In the genomic region with DNA sequence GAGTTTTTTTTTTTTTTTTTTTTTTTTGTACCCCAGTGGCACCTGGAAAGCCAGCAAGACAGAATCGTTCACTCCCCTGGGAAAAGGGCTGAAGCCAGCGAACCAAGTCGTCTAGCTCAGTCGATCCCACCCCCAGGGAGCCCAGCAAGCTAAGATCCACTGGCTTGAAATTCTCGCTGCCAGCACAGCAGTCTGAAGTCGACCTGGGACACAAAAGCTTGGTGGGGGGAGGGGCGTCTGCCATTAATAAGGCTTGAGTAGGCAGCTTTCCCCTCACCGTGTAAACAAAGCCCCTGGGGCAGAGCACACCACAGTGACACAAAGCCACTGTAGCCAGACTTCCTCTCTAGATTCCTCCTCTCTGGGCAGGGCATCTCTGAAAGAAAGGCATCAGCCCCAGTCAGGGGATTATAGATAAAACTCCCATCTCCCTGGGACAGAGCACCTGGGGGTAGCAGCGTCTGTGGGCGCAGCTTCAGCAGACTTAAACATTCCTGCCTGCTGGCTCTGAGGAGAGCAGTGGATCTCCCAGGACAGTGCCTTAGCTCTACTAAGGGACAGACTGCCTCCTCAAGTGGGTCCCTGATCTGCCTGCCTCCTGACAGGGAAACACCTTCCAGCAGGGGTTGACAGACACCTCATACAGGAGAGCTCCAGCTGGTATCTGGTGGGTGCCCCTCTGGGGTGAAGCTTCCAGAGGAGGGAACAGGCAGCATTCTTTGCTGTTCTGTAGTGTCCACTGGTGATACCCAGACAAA, we compare ENCODE assay signal across 8 cellular contexts.
A peak's percentile ranks its signal among the peaks of the same experiment; 100 is the strongest.
DNase-seq lines count a peak whose midpoint lies in the region; ATAC-seq, FAIRE-seq and TF ChIP-seq lines count a peak whose summit lies in the region.
"Not testable (repeated sequence)": the region's sequence is repeated elsewhere in the genome, so short reads cannot be mapped to it uniquely, and the experiment has no call there.

No MANE protein-coding gene starts in this region.

- H3K9me3 Mint-ChIP-seq in H9 (peaks cover 9 to 34% of the 10 kb centered on the region in 2 experiments), WTC11 (peaks cover 33% of the 10 kb centered on the region), nephron progenitor cell (peaks cover 35% of the 10 kb centered on the region)

- not testable (repeated sequence) for H2BK12ac ChIP-seq in H9 (ENCODE audit: insufficient read length, low read depth, low read length); neuronal stem cell (ENCODE audit: low read length)
- H2BK12ac ChIP-seq in H1 (ENCODE audit: low read depth, low read length), result 0 out of 2 replicates have a peak overlapping the region, but pooled peaks have one; percentile 27

- H2AFZ ChIP-seq in H9 (ENCODE audit: low read length), result not testable (repeated sequence)
- H2AFZ ChIP-seq in H1 (ENCODE audit: low read length), result peak overlapping the region; percentile 44; the same call in 1 of the 2 replicates
- H2AFZ ChIP-seq in neuronal stem cell (ENCODE audit: low read length), result peak overlapping the region; percentile 56

- H3K79me1 ChIP-seq in H9 (ENCODE audit: insufficient read depth, low read depth, low read length, poor library complexity, severe bottlenecking); H1 (ENCODE audit: low read depth, low read length); neuronal stem cell (ENCODE audit: low read depth, low read length): not testable (repeated sequence)

- WGBS in H9 (ENCODE audit: extremely low coverage, insufficient read length, low lambda C conversion rate), result no CpG with 5 or more reads among the region's 10 CpGs
- 60% methylated on average over 8 of the region's 10 CpGs; no CpG with 5 or more reads in 1 of the 2 experiments for WGBS in H1 (ENCODE audit: extremely low coverage in 1 of 2, insufficient coverage in 1 of 2, insufficient read length in 1 of 2, insufficient replicate concordance in 2 of 2, low coverage in 1 of 2, low lambda C conversion rate in 2 of 2, missing lambda C conversion rate in 1 of 2), 2 experiments
- WGBS in neuronal stem cell (ENCODE audit: extremely low coverage in 2 of 2, insufficient read length in 2 of 2, insufficient replicate concordance in 1 of 2), 2 donors, result no CpG with 5 or more reads among the region's 10 CpGs

- not testable (repeated sequence) for H3T11ph ChIP-seq in H9 (ENCODE audit: low read length)

- TF ChIP-seq EP300 in H1 (IDR thresholded peaks at IDR 0.05; ENCODE audit: borderline replicate concordance in 1 of 2, low read depth in 2 of 2, low read length in 2 of 2), result not testable (repeated sequence)

- not testable (repeated sequence) for H3K14ac ChIP-seq in H9 (ENCODE audit: insufficient read depth, low read length); H1 (ENCODE audit: insufficient read length); neuronal stem cell (ENCODE audit: low read length)

- not testable (repeated sequence) for H2AK5ac ChIP-seq in H9 (ENCODE audit: insufficient read length, low read length); H1 (ENCODE audit: low read depth, low read length); neuronal stem cell (ENCODE audit: low read depth, low read length)

- not testable (repeated sequence) for H3K79me2 ChIP-seq in H9 (ENCODE audit: insufficient read depth, low read length); H1 (ENCODE audit: control insufficient read depth in 1 of 2, insufficient read depth in 2 of 2, low read length in 2 of 2)

- not testable (repeated sequence) for H2BK120ac ChIP-seq in H9 (ENCODE audit: low read depth, low read length, poor library complexity, severe bottlenecking); H1 (replicated peaks; ENCODE audit: low read depth, low read length); neuronal stem cell (ENCODE audit: low read depth, low read length)

- H4K8ac ChIP-seq in H9 (replicated peaks; ENCODE audit: insufficient read length, low read depth, low read length); neuronal stem cell (ENCODE audit: low read depth, low read length): not testable (repeated sequence)
- peak overlapping the region; percentile 51; the same call in 1 of the 2 replicates for H4K8ac ChIP-seq in H1 (ENCODE audit: extremely low read depth, insufficient read depth, low read length)

- H3K36me3 Mint-ChIP-seq in H9 (ENCODE audit: insufficient read depth in 1 of 3, low read depth in 3 of 3) (peaks cover 0 to 14% (median 6%) of the 10 kb centered on the region in 3 experiments; a peak in 5 of 7 replicates), WTC11 (peaks cover 15% of the 10 kb centered on the region; the same call in 1 of the 2 replicates)
- H3K36me3 Mint-ChIP-seq in nephron progenitor cell (ENCODE audit: low read depth), result not testable (repeated sequence)

- H3K18ac ChIP-seq in H9 (ENCODE audit: insufficient read length, low read depth, low read length), result peak overlapping the region; percentile 6
- not testable (repeated sequence) for H3K18ac ChIP-seq in H1 (ENCODE audit: extremely low read depth, low read length); neuronal stem cell (ENCODE audit: low read length)

- not testable (repeated sequence) for H3K4me2 ChIP-seq in H9 (ENCODE audit: insufficient read depth, insufficient read length, low read length); H1 (ENCODE audit: insufficient read depth in 1 of 2, low read depth in 2 of 2, low read length in 2 of 2); neuronal stem cell (ENCODE audit: insufficient read depth, low read length, poor library complexity, severe bottlenecking)

- not testable (repeated sequence) for H3K4ac ChIP-seq in H9 (ENCODE audit: low read depth, low read length); H1 (replicated peaks; ENCODE audit: insufficient read length, low read depth, low read length); neuronal stem cell (ENCODE audit: low read length)

- not testable (repeated sequence) for H3K4me1 Mint-ChIP-seq in H9, WTC11, nephron progenitor cell

- H3K4me3 Mint-ChIP-seq in H9, WTC11, nephron progenitor cell: not testable (repeated sequence)

- CTCF ChIA-PET in WTC11 (lab: Charles Lee), result not testable (repeated sequence)
- CTCF ChIA-PET in H1 (lab: Charles Lee; ENCODE audit: partially characterized antibody), result interaction anchor here (1.0 kb wide), 1 partner anchor 9 kb away, joined by 3 read pairs; no protein-coding TSS in a partner anchor

- H2BK20ac ChIP-seq in H9 (ENCODE audit: low read depth, low read length, poor library complexity, severe bottlenecking); H1 (ENCODE audit: low read length): not testable (repeated sequence)

- H4K20me1 ChIP-seq in H9 (ENCODE audit: control insufficient read depth, insufficient read depth, insufficient read length); H1 (replicated peaks in 1 of 2; ENCODE audit: control insufficient read depth in 1 of 2, insufficient read depth in 2 of 2, low read length in 2 of 2): not testable (repeated sequence)

- H3K27ac Mint-ChIP-seq in H9, result peak overlapping the region in 2 of 3 experiments; percentile 64 to 80; a peak in 1 of 7 replicates
- H3K27ac Mint-ChIP-seq in WTC11, nephron progenitor cell: not testable (repeated sequence)

- not testable (repeated sequence) for H3K27ac ChIP-seq in H9 (ENCODE audit: insufficient read length, low read depth, low read length); H1 (ENCODE audit: low read depth, low read length); neuronal stem cell (replicated peaks; ENCODE audit: low read length)

- H3K9me3 ChIP-seq in H9 (ENCODE audit: control insufficient read depth, low read depth, low read length); H1 (ENCODE audit: insufficient read depth in 2 of 2, low read depth in 1 of 2, low read length in 1 of 2); neuronal stem cell (replicated peaks in 1 of 2; ENCODE audit: control insufficient read depth in 2 of 2, insufficient read depth in 1 of 2, low read depth in 1 of 2, low read length in 2 of 2): not testable (repeated sequence)

- not testable (repeated sequence) for H4K91ac ChIP-seq in H9 (ENCODE audit: insufficient read length, low read depth, low read length); H1 (replicated peaks; ENCODE audit: insufficient read length, low read length); neuronal stem cell (ENCODE audit: low read depth, low read length, poor library complexity)

- not testable (repeated sequence) for H3K27me3 Mint-ChIP-seq in H9 (ENCODE audit: low read depth); WTC11 (ENCODE audit: low read depth); nephron progenitor cell (ENCODE audit: low read depth, poor library complexity)

- not testable (repeated sequence) for TF ChIP-seq RAD21 in H1 (IDR thresholded peaks at IDR 0.05 in 1 of 2, conservative IDR thresholded peaks at IDR 0.05 in 1 of 2; ENCODE audit: low read depth in 2 of 2, low read length in 2 of 2)

- not testable (repeated sequence) for H2BK5ac ChIP-seq in H9 (ENCODE audit: insufficient read length, low read length); H1 (ENCODE audit: low read depth, low read length); neuronal stem cell (ENCODE audit: low read length)

- H3K23ac ChIP-seq in H9 (ENCODE audit: insufficient read length, low read depth, low read length); H1 (ENCODE audit: insufficient read length); neuronal stem cell (ENCODE audit: low read depth, low read length, poor library complexity): not testable (repeated sequence)

- H4K5ac ChIP-seq in H9 (ENCODE audit: insufficient read length, low read depth, low read length); H1 (ENCODE audit: insufficient read length, low read depth, low read length): not testable (repeated sequence)

- H3K36me3 ChIP-seq in H1 (ENCODE audit: control insufficient read depth in 2 of 4, insufficient read depth in 4 of 4, low read length in 3 of 4); neuronal stem cell (replicated peaks in 1 of 2; ENCODE audit: control insufficient read depth in 2 of 2, insufficient read depth in 2 of 2, low read length in 2 of 2): not testable (repeated sequence)

- H3K56ac ChIP-seq in H9 (ENCODE audit: insufficient read length, low read depth, low read length); H1 (replicated peaks; ENCODE audit: insufficient read length, low read depth, low read length): not testable (repeated sequence)

- not testable (repeated sequence) for H3K27me3 ChIP-seq in H9 (ENCODE audit: insufficient read depth, low read length); H1 (replicated peaks in 1 of 4; ENCODE audit: control insufficient read depth in 3 of 4, extremely low read depth in 1 of 4, insufficient read depth in 3 of 4, low read length in 3 of 4); neuronal stem cell (ENCODE audit: control insufficient read depth in 3 of 3, insufficient read depth in 3 of 3, low read depth in 1 of 3, low read length in 3 of 3)

- DNase-seq in ELF-1 (ENCODE audit: low read depth, low spot score) (peak; percentile 72), H9 (peak; percentile 44), NCI-H82 (lab: John Stamatoyannopoulos, UW) (peak; percentile 40), WTC11 (ENCODE audit: low spot score) (peak; percentile 38), H1 (ENCODE audit: low read depth in 1 of 2, low spot score in 2 of 2) (peak in 1 of 2 experiments; percentile 59), iPS DF 19.7 (ENCODE audit: low read depth, low spot score) (peak; percentile 5), nephron progenitor cell (peak; percentile 15), neuronal stem cell (ENCODE audit: low spot score) (peak; percentile 5)

- ATAC-seq in WTC11, result peak; percentile 72

- not testable (repeated sequence) for H3K4me3 ChIP-seq in H1 (ENCODE audit: extremely low read depth in 1 of 4, insufficient read depth in 2 of 4, low read depth in 3 of 4, low read length in 4 of 4); neuronal stem cell (ENCODE audit: low read length in 2 of 2)

- not testable (repeated sequence) for H3K4me1 ChIP-seq in H9 (ENCODE audit: insufficient read depth, low read length); H1 (replicated peaks in 1 of 4; ENCODE audit: control insufficient read depth in 3 of 4, insufficient read depth in 4 of 4, low read length in 3 of 4); neuronal stem cell (ENCODE audit: control insufficient read depth in 2 of 2, insufficient read depth in 1 of 2, low read depth in 1 of 2, low read length in 2 of 2)

- not testable (repeated sequence) for TF ChIP-seq POLR2A in H1 (IDR thresholded peaks at IDR 0.05; ENCODE audit: control extremely low read depth in 1 of 2, low read depth in 2 of 2, low read length in 2 of 2)

- POLR2A ChIA-PET in WTC11 (lab: Charles Lee), result interaction anchor here (0.6 kb wide), 1 partner anchor 86 kb away, joined by 3 read pairs; no protein-coding TSS in a partner anchor
- POLR2A ChIA-PET in H1 (lab: Charles Lee; ENCODE audit: partially characterized antibody), result not testable (repeated sequence)

- not testable (repeated sequence) for FAIRE-seq in H1 (lab: Jason Lieb, UNC)

- not testable (repeated sequence) for TF ChIP-seq CTCF in H9 (conservative IDR thresholded peaks at IDR 0.05); WTC11 (IDR thresholded peaks at IDR 0.05); H1 (IDR thresholded peaks at IDR 0.05; ENCODE audit: control extremely low read depth in 1 of 3, insufficient read depth in 1 of 3, low read depth in 1 of 3, low read length in 3 of 3); nephron progenitor cell (IDR thresholded peaks at IDR 0.05)

- not testable (repeated sequence) for H3K9ac ChIP-seq in H9 (ENCODE audit: extremely low read depth, insufficient read length, low read length); H1 (replicated peaks in 1 of 4; ENCODE audit: extremely low read depth in 1 of 4, low read depth in 3 of 4, low read length in 3 of 4); neuronal stem cell (ENCODE audit: low read depth, low read length, poor library complexity)

- H3K23me2 ChIP-seq in H9 (ENCODE audit: insufficient read length, low read depth, low read length, poor library complexity, severe bottlenecking); H1 (ENCODE audit: low read depth, low read length): not testable (repeated sequence)

- H2BK15ac ChIP-seq in H9 (ENCODE audit: low read depth, low read length); H1 (ENCODE audit: low read length); neuronal stem cell (ENCODE audit: low read length): not testable (repeated sequence)
